8 cellular contexts compared by ENCODE assay signal in the genomic region with DNA sequence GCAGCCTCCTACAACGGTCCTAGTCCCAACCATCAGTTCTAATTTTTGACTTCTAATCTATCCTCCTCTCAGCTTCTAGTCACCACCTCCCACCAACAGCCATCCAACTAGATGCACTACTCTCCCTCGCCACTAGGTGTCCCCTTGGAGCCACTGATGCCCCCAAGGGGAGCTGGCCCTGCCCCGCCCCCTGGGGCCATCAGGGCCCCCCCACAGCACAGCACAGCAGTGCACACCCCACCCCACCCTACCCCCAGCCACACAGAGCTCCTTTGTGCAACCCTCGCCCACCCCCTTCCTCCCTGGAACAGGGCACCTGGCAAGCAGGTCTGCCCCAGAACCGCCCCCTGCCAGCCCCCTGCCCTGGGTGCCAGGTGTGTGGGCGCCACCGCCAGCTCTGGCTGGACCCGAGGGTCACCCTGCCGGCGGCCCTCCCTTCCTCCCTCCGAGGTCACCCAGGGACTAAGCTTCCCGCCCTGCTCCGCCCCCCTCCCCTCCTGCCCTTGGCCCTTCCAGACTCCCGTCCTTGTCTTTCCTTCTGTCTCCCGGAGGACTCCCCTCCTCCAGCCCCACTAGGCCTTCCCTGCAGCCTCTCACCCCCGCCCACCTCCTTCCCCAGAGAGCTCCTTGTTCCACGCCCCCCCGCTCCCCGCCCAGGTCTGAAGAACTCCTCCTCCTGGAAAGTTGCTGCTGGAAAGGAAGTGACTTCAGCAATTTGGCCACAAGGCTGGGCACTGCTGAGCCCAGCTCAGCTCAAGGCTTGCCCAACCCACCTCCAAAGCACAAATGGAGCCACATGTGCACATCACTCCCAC. TPM values are rescaled to one million over a fixed set of nuclear protein-coding genes. Genes with fewer than 3 reads are reported as not detected.
DNase-seq lines count a peak whose midpoint lies in the region; ATAC-seq and TF ChIP-seq lines count a peak whose summit lies in the region.

No MANE protein-coding gene starts in this region.

- H3K18ac ChIP-seq in H9 (ENCODE audit: insufficient read length, low read depth, low read length), result no peak overlapping the region

- H3K23ac ChIP-seq in H9 (ENCODE audit: insufficient read length, low read depth, low read length), result no peak overlapping the region

- peaks cover 0 to 7% (median 5%) of the 10 kb centered on the region in 3 experiments; a peak in 3 of 7 replicates for H3K36me3 Mint-ChIP-seq in H9 (ENCODE audit: insufficient read depth in 1 of 3, low read depth in 3 of 3)

- H3K9me2 ChIP-seq in OCI-LY1 (ENCODE audit: low read depth, low read length), result no peaks in the 10 kb centered on the region

- H4K5ac ChIP-seq in H9 (ENCODE audit: insufficient read length, low read depth, low read length), result no peak overlapping the region

- H3K9me3 Mint-ChIP-seq in H9, result no peaks in the 10 kb centered on the region; a peak in 2 of 5 replicates

- no peak for TF ChIP-seq EP300 in esophagus muscularis mucosa (IDR thresholded peaks at IDR 0.05)

- no peak overlapping the region for H4K8ac ChIP-seq in H9 (replicated peaks; ENCODE audit: insufficient read length, low read depth, low read length)

- H3K4me3 ChIP-seq in BLaER1 (no peak overlapping the region), OCI-LY1 (ENCODE audit: low read depth, low read length, poor library complexity, severe bottlenecking) (no peak overlapping the region), esophagus muscularis mucosa (peak overlapping the region; percentile 12 to 47 (median 34)), muscle layer of duodenum (ENCODE audit: low read depth in 1 of 2, low read length in 2 of 2) (peak overlapping the region; percentile 7 to 36)

- H2BK20ac ChIP-seq in H9 (ENCODE audit: low read depth, low read length, poor library complexity, severe bottlenecking), result no peak overlapping the region

- H2AFZ ChIP-seq in H9 (ENCODE audit: low read length) (no peak overlapping the region), OCI-LY1 (ENCODE audit: low read length) (no peak overlapping the region)

- H3K4me1 ChIP-seq in BLaER1, result peaks cover 90% of the 10 kb centered on the region
- peaks cover 16% of the 10 kb centered on the region; the same call in 1 of the 2 replicates for H3K4me1 ChIP-seq in H9 (ENCODE audit: insufficient read depth, low read length)
- peaks cover 23% of the 10 kb centered on the region for H3K4me1 ChIP-seq in OCI-LY1 (ENCODE audit: insufficient read depth, low read length, severe bottlenecking)
- H3K4me1 ChIP-seq in esophagus muscularis mucosa, result peaks cover 70 to 84% (median 80%) of the 10 kb centered on the region in 4 donors
- H3K4me1 ChIP-seq in muscle layer of duodenum (ENCODE audit: control insufficient read depth in 1 of 2, insufficient read depth in 2 of 2, low read length in 2 of 2), result peaks cover 28 to 76% of the 10 kb centered on the region in 2 donors

- no peaks in the 10 kb centered on the region for H3K23me2 ChIP-seq in H9 (ENCODE audit: insufficient read length, low read depth, low read length, poor library complexity, severe bottlenecking)

- no peak overlapping the region for H3K4ac ChIP-seq in H9 (ENCODE audit: low read depth, low read length)

- H3K36me3 ChIP-seq in BLaER1 (peaks cover 50% of the 10 kb centered on the region), OCI-LY1 (ENCODE audit: insufficient read depth, low read length) (peaks cover 4% of the 10 kb centered on the region; the same call in 1 of the 2 replicates), esophagus muscularis mucosa (peaks cover 11 to 27% (median 25%) of the 10 kb centered on the region in 4 donors), muscle layer of duodenum (ENCODE audit: control insufficient read depth in 1 of 2, insufficient read depth in 2 of 2, low read length in 2 of 2) (peaks cover 8 to 10% of the 10 kb centered on the region in 2 donors)

- H3K79me1 ChIP-seq in H9 (ENCODE audit: insufficient read depth, low read depth, low read length, poor library complexity, severe bottlenecking), result no peaks in the 10 kb centered on the region

- H3K79me2 ChIP-seq in H9 (ENCODE audit: insufficient read depth, low read length) (no peaks in the 10 kb centered on the region), OCI-LY1 (ENCODE audit: insufficient read depth, low read length) (no peaks in the 10 kb centered on the region)

- no peak overlapping the region for H3K56ac ChIP-seq in H9 (ENCODE audit: insufficient read length, low read depth, low read length)

- no peak for ATAC-seq in GM21786 (IDR thresholded peaks at IDR 0.05; ENCODE audit: unreplicated experiment)

- no peak overlapping the region for H2BK12ac ChIP-seq in H9 (ENCODE audit: insufficient read length, low read depth, low read length)

- H3K4me1 Mint-ChIP-seq in H9, result peaks cover 44 to 58% of the 10 kb centered on the region in 2 experiments

- no peak overlapping the region for H4K91ac ChIP-seq in H9 (ENCODE audit: insufficient read length, low read depth, low read length)

- H3K9me3 ChIP-seq in BLaER1 (no peaks in the 10 kb centered on the region), H9 (ENCODE audit: control insufficient read depth, low read depth, low read length) (no peaks in the 10 kb centered on the region), OCI-LY1 (ENCODE audit: low read length) (no peaks in the 10 kb centered on the region), esophagus muscularis mucosa (no peaks in the 10 kb centered on the region), muscle layer of duodenum (ENCODE audit: control insufficient read depth in 1 of 2, low read length in 2 of 2) (no peaks in the 10 kb centered on the region)

- H3K27me3 Mint-ChIP-seq in H9 (ENCODE audit: low read depth), result no peaks in the 10 kb centered on the region

- H4K20me1 ChIP-seq in BLaER1 (peaks cover 81% of the 10 kb centered on the region), H9 (ENCODE audit: control insufficient read depth, insufficient read depth, insufficient read length) (no peaks in the 10 kb centered on the region), OCI-LY1 (ENCODE audit: insufficient read depth, low read length) (no peaks in the 10 kb centered on the region)

- no peak overlapping the region for H3K14ac ChIP-seq in H9 (ENCODE audit: insufficient read depth, low read length)

- H3K4me3 Mint-ChIP-seq in H9, result peak overlapping the region in 1 of 2 experiments; percentile 57; a peak in 3 of 5 replicates

- no peak overlapping the region for H2BK15ac ChIP-seq in H9 (ENCODE audit: low read depth, low read length)

- no peak overlapping the region for H2AK5ac ChIP-seq in H9 (ENCODE audit: insufficient read length, low read length)

- H3K27ac Mint-ChIP-seq in H9, result peak overlapping the region; percentile 57 to 93 (median 85); a peak in 5 of 7 replicates

- H3F3A ChIP-seq in OCI-LY1 (ENCODE audit: insufficient read depth, low read length), result no peaks in the 10 kb centered on the region

- no peak overlapping the region for H2BK5ac ChIP-seq in H9 (ENCODE audit: insufficient read length, low read length)

- TF ChIP-seq CTCF in H9 (conservative IDR thresholded peaks at IDR 0.05) (peak; percentile 97), OCI-LY1 (IDR thresholded peaks at IDR 0.05; ENCODE audit: low read length) (peak; percentile 77), esophagus muscularis mucosa (IDR thresholded peaks at IDR 0.05) (peak; percentile 96 to 98 (median 97))

- H3T11ph ChIP-seq in H9 (ENCODE audit: low read length), result no peak overlapping the region

- intact Hi-C loops in esophagus muscularis mucosa (cut with DNase I), result loop anchor here (2.0 kb wide), 1 partner anchor 50 kb away; no protein-coding TSS in a partner anchor

- DNase-seq in H9 (peak; percentile 96), activated T-cell treated with anti-CD3 and anti-CD28 coated beads for 48 hours (ENCODE audit: low read depth) (peak; percentile 69), esophagus muscularis mucosa (ENCODE audit: extremely low spot score) (peak; percentile 98)
- peak; percentile 89 for DNase-seq in stimulated activated CD8-positive, alpha-beta memory T cell treated with anti-CD3 and anti-CD28 coated beads, Interleukin-4, amount 100 ng/mL, for 48 hours

- H3K27ac ChIP-seq in BLaER1, result peak overlapping the region; percentile 77; the same call in 1 of the 2 replicates
- no peak overlapping the region for H3K27ac ChIP-seq in H9 (ENCODE audit: insufficient read length, low read depth, low read length)
- peak overlapping the region; percentile 63 for H3K27ac ChIP-seq in OCI-LY1 (ENCODE audit: low read depth, low read length, poor library complexity, severe bottlenecking)
- peak overlapping the region; percentile 75 to 98 (median 89) for H3K27ac ChIP-seq in esophagus muscularis mucosa (replicated peaks in 1 of 4)
- peak overlapping the region; percentile 77 for H3K27ac ChIP-seq in muscle layer of duodenum (ENCODE audit: low read length)

- H3K9ac ChIP-seq in BLaER1 (peak overlapping the region; percentile 49; the same call in 1 of the 2 replicates), H9 (ENCODE audit: extremely low read depth, insufficient read length, low read length) (no peak overlapping the region), OCI-LY1 (ENCODE audit: low read length) (no peak overlapping the region)

- H3K27me3 ChIP-seq in BLaER1, result no peaks in the 10 kb centered on the region
- no peaks in the 10 kb centered on the region for H3K27me3 ChIP-seq in H9 (ENCODE audit: insufficient read depth, low read length)
- no peaks in the 10 kb centered on the region for H3K27me3 ChIP-seq in OCI-LY1 (ENCODE audit: insufficient read depth, low read length)
- H3K27me3 ChIP-seq in esophagus muscularis mucosa, result no peaks in the 10 kb centered on the region
- H3K27me3 ChIP-seq in muscle layer of duodenum (ENCODE audit: low read depth, low read length), result no peaks in the 10 kb centered on the region

- WGBS in H9 (ENCODE audit: extremely low coverage, insufficient read length, low lambda C conversion rate), result no CpG with 5 or more reads among the region's 19 CpGs
- WGBS in esophagus muscularis mucosa, result 3% methylated on average over 14 of the region's 19 CpGs

- TF ChIP-seq POLR2A in esophagus muscularis mucosa (IDR thresholded peaks at IDR 0.05; ENCODE audit: low read depth), result no peak

- H3K4me2 ChIP-seq in BLaER1 (peak overlapping the region; percentile 83), H9 (ENCODE audit: insufficient read depth, insufficient read length, low read length) (peak overlapping the region; percentile 29), OCI-LY1 (ENCODE audit: low read length) (0 out of 2 replicates have a peak overlapping the region, but pooled peaks have one; percentile 26)

- H2BK120ac ChIP-seq in H9 (ENCODE audit: low read depth, low read length, poor library complexity, severe bottlenecking), result no peak overlapping the region

RNA-seq across cellular contexts. Expression of gene AHDC1, which starts 47.0 kb away (rescaled TPM):
- total RNA-seq in H9 (2021) (23.7 and 29.4 TPM in 2 replicates), esophagus muscularis mucosa (10 to 100 TPM; 14.7 to 54.3 (median 35.4) TPM)

Comparison
In these comparisons a context has a peak if more than half of its experiments do, and no peak if none do; other contexts are left out.
1. H3K4me2 ChIP-seq: peak in every context shown above with its lines; median percentile 83 in BLaER1; 29 in H9; 26 in OCI-LY1.
2. H3K4me3 ChIP-seq: peak in esophagus muscularis mucosa (4 of 4) and muscle layer of duodenum (2 of 2); none in BLaER1 (single experiment) and OCI-LY1 (single experiment).
3. Peak in every context shown above with its lines, with median percentiles within 50 percentile points of each other: DNase-seq and CTCF ChIP-seq.